ENCODE assay signal across 1 cellular context in the genomic region with DNA sequence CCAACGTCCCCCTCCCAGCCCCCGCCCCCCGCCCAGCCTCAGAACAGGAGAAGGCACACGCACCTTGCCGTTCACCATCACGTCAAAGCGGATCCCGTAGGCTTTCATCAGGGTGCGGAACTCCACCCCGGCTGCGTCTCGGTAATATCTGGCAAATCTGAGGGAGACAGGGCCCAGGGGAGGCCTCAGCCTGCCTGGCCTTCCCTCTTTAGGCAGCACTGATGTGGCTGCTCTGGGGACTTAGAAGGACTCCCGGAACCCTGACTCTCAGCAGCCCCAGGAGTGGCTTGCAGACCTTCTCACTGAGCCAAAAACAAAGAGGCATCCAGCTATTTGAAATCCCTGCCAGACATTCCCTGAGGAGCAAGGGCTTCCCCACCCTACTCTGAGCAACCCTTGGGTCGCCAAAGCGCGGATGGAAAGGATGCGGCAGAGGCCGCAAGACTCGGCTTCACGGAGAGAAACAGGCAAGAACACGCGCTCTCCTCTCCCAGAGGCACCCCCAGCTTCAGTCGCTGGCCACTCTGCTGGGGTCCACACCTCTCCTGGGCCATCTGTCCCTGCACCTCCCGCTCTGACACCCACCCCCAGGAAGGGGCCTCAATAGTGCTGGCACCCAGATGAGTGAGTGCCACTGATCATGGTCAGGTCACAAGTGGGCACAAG.
TF ChIP-seq lines count a peak whose summit lies in the region.

No MANE protein-coding gene starts in this region.

TF ChIP-seq in GM23338, 12 proteins besides CTCF, POLR2A, EP300 and RAD21 (continued from another document):
- TF ChIP-seq, protein P1, sequence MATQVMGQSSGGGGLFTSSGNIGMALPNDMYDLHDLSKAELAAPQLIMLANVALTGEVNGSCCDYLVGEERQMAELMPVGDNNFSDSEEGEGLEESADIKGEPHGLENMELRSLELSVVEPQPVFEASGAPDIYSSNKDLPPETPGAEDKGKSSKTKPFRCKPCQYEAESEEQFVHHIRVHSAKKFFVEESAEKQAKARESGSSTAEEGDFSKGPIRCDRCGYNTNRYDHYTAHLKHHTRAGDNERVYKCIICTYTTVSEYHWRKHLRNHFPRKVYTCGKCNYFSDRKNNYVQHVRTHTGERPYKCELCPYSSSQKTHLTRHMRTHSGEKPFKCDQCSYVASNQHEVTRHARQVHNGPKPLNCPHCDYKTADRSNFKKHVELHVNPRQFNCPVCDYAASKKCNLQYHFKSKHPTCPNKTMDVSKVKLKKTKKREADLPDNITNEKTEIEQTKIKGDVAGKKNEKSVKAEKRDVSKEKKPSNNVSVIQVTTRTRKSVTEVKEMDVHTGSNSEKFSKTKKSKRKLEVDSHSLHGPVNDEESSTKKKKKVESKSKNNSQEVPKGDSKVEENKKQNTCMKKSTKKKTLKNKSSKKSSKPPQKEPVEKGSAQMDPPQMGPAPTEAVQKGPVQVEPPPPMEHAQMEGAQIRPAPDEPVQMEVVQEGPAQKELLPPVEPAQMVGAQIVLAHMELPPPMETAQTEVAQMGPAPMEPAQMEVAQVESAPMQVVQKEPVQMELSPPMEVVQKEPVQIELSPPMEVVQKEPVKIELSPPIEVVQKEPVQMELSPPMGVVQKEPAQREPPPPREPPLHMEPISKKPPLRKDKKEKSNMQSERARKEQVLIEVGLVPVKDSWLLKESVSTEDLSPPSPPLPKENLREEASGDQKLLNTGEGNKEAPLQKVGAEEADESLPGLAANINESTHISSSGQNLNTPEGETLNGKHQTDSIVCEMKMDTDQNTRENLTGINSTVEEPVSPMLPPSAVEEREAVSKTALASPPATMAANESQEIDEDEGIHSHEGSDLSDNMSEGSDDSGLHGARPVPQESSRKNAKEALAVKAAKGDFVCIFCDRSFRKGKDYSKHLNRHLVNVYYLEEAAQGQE (IDR thresholded peaks at IDR 0.05; ENCODE audit: unreplicated experiment) = no peak
- TF ChIP-seq NANOG (IDR thresholded peaks at IDR 0.05; ENCODE audit: borderline replicate concordance) = no peak
- TF ChIP-seq, protein P2, sequence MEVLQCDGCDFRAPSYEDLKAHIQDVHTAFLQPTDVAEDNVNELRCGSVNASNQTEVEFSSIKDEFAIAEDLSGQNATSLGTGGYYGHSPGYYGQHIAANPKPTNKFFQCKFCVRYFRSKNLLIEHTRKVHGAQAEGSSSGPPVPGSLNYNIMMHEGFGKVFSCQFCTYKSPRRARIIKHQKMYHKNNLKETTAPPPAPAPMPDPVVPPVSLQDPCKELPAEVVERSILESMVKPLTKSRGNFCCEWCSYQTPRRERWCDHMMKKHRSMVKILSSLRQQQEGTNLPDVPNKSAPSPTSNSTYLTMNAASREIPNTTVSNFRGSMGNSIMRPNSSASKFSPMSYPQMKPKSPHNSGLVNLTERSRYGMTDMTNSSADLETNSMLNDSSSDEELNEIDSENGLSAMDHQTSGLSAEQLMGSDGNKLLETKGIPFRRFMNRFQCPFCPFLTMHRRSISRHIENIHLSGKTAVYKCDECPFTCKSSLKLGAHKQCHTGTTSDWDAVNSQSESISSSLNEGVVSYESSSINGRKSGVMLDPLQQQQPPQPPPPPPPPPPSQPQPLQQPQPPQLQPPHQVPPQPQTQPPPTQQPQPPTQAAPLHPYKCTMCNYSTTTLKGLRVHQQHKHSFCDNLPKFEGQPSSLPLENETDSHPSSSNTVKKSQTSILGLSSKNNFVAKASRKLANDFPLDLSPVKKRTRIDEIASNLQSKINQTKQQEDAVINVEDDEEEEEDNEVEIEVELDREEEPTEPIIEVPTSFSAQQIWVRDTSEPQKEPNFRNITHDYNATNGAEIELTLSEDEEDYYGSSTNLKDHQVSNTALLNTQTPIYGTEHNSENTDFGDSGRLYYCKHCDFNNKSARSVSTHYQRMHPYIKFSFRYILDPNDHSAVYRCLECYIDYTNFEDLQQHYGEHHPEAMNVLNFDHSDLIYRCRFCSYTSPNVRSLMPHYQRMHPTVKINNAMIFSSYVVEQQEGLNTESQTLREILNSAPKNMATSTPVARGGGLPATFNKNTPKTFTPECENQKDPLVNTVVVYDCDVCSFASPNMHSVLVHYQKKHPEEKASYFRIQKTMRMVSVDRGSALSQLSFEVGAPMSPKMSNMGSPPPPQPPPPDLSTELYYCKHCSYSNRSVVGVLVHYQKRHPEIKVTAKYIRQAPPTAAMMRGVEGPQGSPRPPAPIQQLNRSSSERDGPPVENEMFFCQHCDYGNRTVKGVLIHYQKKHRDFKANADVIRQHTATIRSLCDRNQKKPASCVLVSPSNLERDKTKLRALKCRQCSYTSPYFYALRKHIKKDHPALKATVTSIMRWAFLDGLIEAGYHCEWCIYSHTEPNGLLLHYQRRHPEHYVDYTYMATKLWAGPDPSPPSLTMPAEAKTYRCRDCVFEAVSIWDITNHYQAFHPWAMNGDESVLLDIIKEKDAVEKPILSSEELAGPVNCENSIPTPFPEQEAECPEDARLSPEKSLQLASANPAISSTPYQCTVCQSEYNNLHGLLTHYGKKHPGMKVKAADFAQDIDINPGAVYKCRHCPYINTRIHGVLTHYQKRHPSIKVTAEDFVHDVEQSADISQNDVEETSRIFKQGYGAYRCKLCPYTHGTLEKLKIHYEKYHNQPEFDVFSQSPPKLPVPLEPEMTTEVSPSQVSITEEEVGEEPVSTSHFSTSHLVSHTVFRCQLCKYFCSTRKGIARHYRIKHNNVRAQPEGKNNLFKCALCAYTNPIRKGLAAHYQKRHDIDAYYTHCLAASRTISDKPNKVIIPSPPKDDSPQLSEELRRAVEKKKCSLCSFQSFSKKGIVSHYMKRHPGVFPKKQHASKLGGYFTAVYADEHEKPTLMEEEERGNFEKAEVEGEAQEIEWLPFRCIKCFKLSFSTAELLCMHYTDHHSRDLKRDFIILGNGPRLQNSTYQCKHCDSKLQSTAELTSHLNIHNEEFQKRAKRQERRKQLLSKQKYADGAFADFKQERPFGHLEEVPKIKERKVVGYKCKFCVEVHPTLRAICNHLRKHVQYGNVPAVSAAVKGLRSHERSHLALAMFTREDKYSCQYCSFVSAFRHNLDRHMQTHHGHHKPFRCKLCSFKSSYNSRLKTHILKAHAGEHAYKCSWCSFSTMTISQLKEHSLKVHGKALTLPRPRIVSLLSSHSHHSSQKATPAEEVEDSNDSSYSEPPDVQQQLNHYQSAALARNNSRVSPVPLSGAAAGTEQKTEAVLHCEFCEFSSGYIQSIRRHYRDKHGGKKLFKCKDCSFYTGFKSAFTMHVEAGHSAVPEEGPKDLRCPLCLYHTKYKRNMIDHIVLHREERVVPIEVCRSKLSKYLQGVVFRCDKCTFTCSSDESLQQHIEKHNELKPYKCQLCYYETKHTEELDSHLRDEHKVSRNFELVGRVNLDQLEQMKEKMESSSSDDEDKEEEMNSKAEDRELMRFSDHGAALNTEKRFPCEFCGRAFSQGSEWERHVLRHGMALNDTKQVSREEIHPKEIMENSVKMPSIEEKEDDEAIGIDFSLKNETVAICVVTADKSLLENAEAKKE (CRISPR knock-in tag; IDR thresholded peaks at IDR 0.05) = no peak
- TF ChIP-seq POLR2AphosphoS5 (IDR thresholded peaks at IDR 0.05; ENCODE audit: low read depth) = no peak
- TF ChIP-seq, protein P3, sequence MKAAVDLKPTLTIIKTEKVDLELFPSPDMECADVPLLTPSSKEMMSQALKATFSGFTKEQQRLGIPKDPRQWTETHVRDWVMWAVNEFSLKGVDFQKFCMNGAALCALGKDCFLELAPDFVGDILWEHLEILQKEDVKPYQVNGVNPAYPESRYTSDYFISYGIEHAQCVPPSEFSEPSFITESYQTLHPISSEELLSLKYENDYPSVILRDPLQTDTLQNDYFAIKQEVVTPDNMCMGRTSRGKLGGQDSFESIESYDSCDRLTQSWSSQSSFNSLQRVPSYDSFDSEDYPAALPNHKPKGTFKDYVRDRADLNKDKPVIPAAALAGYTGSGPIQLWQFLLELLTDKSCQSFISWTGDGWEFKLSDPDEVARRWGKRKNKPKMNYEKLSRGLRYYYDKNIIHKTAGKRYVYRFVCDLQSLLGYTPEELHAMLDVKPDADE (IDR thresholded peaks at IDR 0.05) = no peak
- no peak for TF ChIP-seq JUNB (IDR thresholded peaks at IDR 0.05; ENCODE audit: unreplicated experiment)
